ENCODE assay signal across 30 cellular contexts in genomic region chr12:48630346-48630745, GRCh38.
"Had no signal": no experiment of that assay in that cellular context is flagged by ENCODE, and none has a peak within 500 bp of the region (broad histone marks: within the 10 kb centered on the region; RNA-seq: fewer than 3 reads in every experiment).

No MANE protein-coding gene starts in this region.

- H3K9me3 ChIP-seq: neutrophil, pancreas, psoas muscle, spleen, suprapubic skin, testis, tibial nerve, upper lobe of right lung, uterus had no signal

- H3K27ac Mint-ChIP-seq: naive B cell; naive thymus-derived CD8-positive, alpha-beta T cell; natural killer cell treated with Interleukin-12 subunit alpha and Interleukin-12 subunit beta and Interleukin-15 and Interleukin-18, amount 100 ng/mL, for 72 hours; stimulated activated memory B cell treated with anti-CD40 and anti-IgM and Interleukin-4, amounts not matched to agents 10 μg/mL and 1 μg/mL and 100 μg/mL, for 72 hours; stimulated activated naive CD8-positive, alpha-beta T cell treated with anti-CD3 and anti-CD28 coated beads, Interleukin-15, amount 100 ng/mL, for 72 hours had no signal

- FAIRE-seq: pancreas had no signal

- H3K36me3 ChIP-seq: neutrophil, pancreas, spleen, suprapubic skin, tibial nerve, upper lobe of right lung, uterus had no signal

- H3K4me3 ChIP-seq: pancreas, psoas muscle, skin epidermis, smooth muscle cell, spleen, suprapubic skin, testis, tibial nerve, upper lobe of right lung, uterus had no signal

- H3K27me3 ChIP-seq: pancreas, suprapubic skin, testis, tibial nerve, uterus had no signal

- H3K4me1 ChIP-seq: pancreas, psoas muscle, spleen, suprapubic skin, testis, tibial nerve, upper lobe of right lung, uterus had no signal

- H3K27ac ChIP-seq: neutrophil, pancreas, psoas muscle, skin epidermis, spleen, suprapubic skin, testis, tibial nerve, upper lobe of right lung, uterus had no signal

- H3K4me1 Mint-ChIP-seq: naive B cell; naive thymus-derived CD8-positive, alpha-beta T cell; neural crest cell; stimulated activated memory B cell treated with anti-CD40 and anti-IgM and Interleukin-4, amounts not matched to agents 10 μg/mL and 1 μg/mL and 100 μg/mL, for 72 hours; stimulated activated naive CD8-positive, alpha-beta T cell treated with anti-CD3 and anti-CD28 coated beads, Interleukin-15, amount 100 ng/mL, for 72 hours had no signal

- ATAC-seq: naive thymus-derived CD8-positive, alpha-beta T cell; natural killer cell treated with Interleukin-12 subunit alpha and Interleukin-12 subunit beta and Interleukin-15 and Interleukin-18, amount 100 ng/mL, for 72 hours; pancreas; psoas muscle; right cardiac atrium; sciatic nerve; stimulated activated memory B cell treated with anti-CD40 and anti-IgM and Interleukin-4, amounts not matched to agents 10 μg/mL and 1 μg/mL and 100 μg/mL, for 72 hours; stimulated activated naive CD8-positive, alpha-beta T cell treated with anti-CD3 and anti-CD28 coated beads, Interleukin-15, amount 100 ng/mL, for 72 hours; stimulated activated naive CD8-positive, alpha-beta T cell treated with anti-CD3 and anti-CD28 coated beads, Interleukin-15, Interleukin-2, amounts not matched to agents 100 U/mL and 50 U/mL, for 24 hours; upper lobe of right lung had no signal

- H3K9me3 Mint-ChIP-seq: naive thymus-derived CD8-positive, alpha-beta T cell; natural killer cell treated with Interleukin-12 subunit alpha and Interleukin-12 subunit beta and Interleukin-15 and Interleukin-18, amount 100 ng/mL, for 72 hours; nephron progenitor cell; neural crest cell; stimulated activated memory B cell treated with anti-CD40 and anti-IgM and Interleukin-4, amounts not matched to agents 10 μg/mL and 1 μg/mL and 100 μg/mL, for 72 hours; stimulated activated naive CD8-positive, alpha-beta T cell treated with anti-CD3 and anti-CD28 coated beads, Interleukin-15, amount 100 ng/mL, for 72 hours; type B pancreatic cell had no signal

- H3K36me3 Mint-ChIP-seq: naive B cell; naive thymus-derived CD8-positive, alpha-beta T cell; natural killer cell treated with Interleukin-12 subunit alpha and Interleukin-12 subunit beta and Interleukin-15 and Interleukin-18, amount 100 ng/mL, for 72 hours; stimulated activated memory B cell treated with anti-CD40 and anti-IgM and Interleukin-4, amounts not matched to agents 10 μg/mL and 1 μg/mL and 100 μg/mL, for 72 hours; type B pancreatic cell had no signal

- DNase-seq: naive B cell; naive thymus-derived CD8-positive, alpha-beta T cell; nephron progenitor cell; nucleus accumbens; pancreas; psoas muscle; right cardiac atrium; spleen; stimulated activated CD4-positive, alpha-beta T cell treated with anti-CD3 and anti-CD28 coated beads, Interleukin-12 subunit alpha, Interleukin-12 subunit beta, amount 100 ng/mL, for 4 hours; stimulated activated CD4-positive, alpha-beta T cell treated with anti-CD3 and anti-CD28 coated beads, Interleukin-1b, Interleukin-23, amount 100 ng/mL, for 48 hours; stimulated activated CD4-positive, alpha-beta T cell treated with anti-CD3 and anti-CD28 coated beads, Interleukin-4, amount 100 ng/mL, for 1 hour; stimulated activated CD4-positive, alpha-beta T cell treated with anti-CD3 and anti-CD28 coated beads, Interleukin-4, amount 100 ng/mL, for 4 hours; stimulated activated CD8-positive, alpha-beta memory T cell treated with anti-CD3 and anti-CD28 coated beads, Interleukin-4, amount 100 ng/mL, for 48 hours; stimulated activated naive CD4-positive, alpha-beta T cell; stimulated activated naive CD8-positive, alpha-beta T cell treated with anti-CD3 and anti-CD28 coated beads, Interleukin-15, amount 100 ng/mL, for 72 hours; stimulated activated naive CD8-positive, alpha-beta T cell treated with anti-CD3 and anti-CD28 coated beads, Interleukin-15, Interleukin-2, amounts not matched to agents 100 U/mL and 50 U/mL, for 24 hours; substantia nigra; testis; upper lobe of right lung; uterus had no signal

- H3K4me3 Mint-ChIP-seq: naive B cell; naive thymus-derived CD8-positive, alpha-beta T cell; natural killer cell treated with Interleukin-12 subunit alpha and Interleukin-12 subunit beta and Interleukin-15 and Interleukin-18, amount 100 ng/mL, for 72 hours; nephron progenitor cell; neural crest cell; stimulated activated memory B cell treated with anti-CD40 and anti-IgM and Interleukin-4, amounts not matched to agents 10 μg/mL and 1 μg/mL and 100 μg/mL, for 72 hours; stimulated activated naive CD8-positive, alpha-beta T cell treated with anti-CD3 and anti-CD28 coated beads, Interleukin-15, amount 100 ng/mL, for 72 hours; type B pancreatic cell had no signal
